Comparison of ENCODE assay signal across 24 cellular contexts in the genomic region with DNA sequence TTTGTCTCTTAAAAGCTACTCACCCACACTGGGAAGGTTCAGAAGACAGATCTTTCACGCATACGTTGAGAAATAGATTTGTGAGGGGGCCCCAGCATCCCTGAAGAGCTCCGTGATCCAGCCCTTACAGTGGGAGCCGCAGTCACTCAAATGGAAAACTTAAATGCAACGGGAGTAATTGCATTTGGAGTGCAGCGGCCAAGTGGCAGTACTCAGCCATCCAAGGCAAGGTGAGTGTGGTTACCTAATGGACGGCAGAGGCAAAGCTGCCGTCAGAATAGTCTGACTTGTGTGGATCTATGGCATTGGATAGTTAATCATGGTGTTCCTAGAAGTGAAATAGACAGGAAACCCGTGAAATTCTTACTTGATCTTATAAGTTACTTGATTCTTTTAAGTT. TPM values are rescaled to one million over a fixed set of nuclear protein-coding genes. Genes with fewer than 3 reads are reported as not detected.
DNase-seq lines count a peak whose midpoint lies in the region; ATAC-seq, FAIRE-seq and TF ChIP-seq lines count a peak whose summit lies in the region.
"Had no signal": no experiment of that assay in that cellular context is flagged by ENCODE, and none has a peak within 500 bp of the region (broad histone marks: within the 10 kb centered on the region; RNA-seq: fewer than 3 reads in every experiment).

No MANE protein-coding gene starts in this region.

- H3K27ac Mint-ChIP-seq in astrocyte (ENCODE audit: unreplicated experiment): no peak overlapping the region
- H3K27ac Mint-ChIP-seq: CD4-positive, alpha-beta memory T cell had no signal

- H3K4me2 ChIP-seq in astrocyte (ENCODE audit: low read length) (no peak overlapping the region), osteoblast (ENCODE audit: insufficient read depth, low read length) (no peak overlapping the region)
- H3K4me2 ChIP-seq: BLaER1 treated with 17β-estradiol and CSF1 and Interleukin-3, amounts not matched to agents 10 nM and 100 nM; SK-N-SH had no signal

- peaks cover 43% of the 10 kb centered on the region for H3K4me1 ChIP-seq in astrocyte (ENCODE audit: insufficient read depth, low read length)
- H3K4me1 ChIP-seq in osteoblast (ENCODE audit: insufficient read depth, low read length): peaks cover 38% of the 10 kb centered on the region
- peaks cover 0 to 86% (median 62%) of the 10 kb centered on the region in 4 donors for H3K4me1 ChIP-seq in tibial artery

- H3K9me3 ChIP-seq in astrocyte (ENCODE audit: insufficient read depth, low read depth, low read length) (no peaks in the 10 kb centered on the region), osteoblast (ENCODE audit: low read depth, low read length) (no peaks in the 10 kb centered on the region), tibial artery (no peaks in the 10 kb centered on the region)
- H3K9me3 ChIP-seq: BLaER1 treated with 17β-estradiol and CSF1 and Interleukin-3, amounts not matched to agents 10 nM and 100 nM; SK-N-SH had no signal

- FAIRE-seq in astrocyte (lab: Jason Lieb, UNC): no peak

- ATAC-seq in activated T-cell treated with anti-CD3 and anti-CD28 coated beads, Interleukin-2, amount 50 U/mL, for 4 hours: no peak
- ATAC-seq in HG02610 (IDR thresholded peaks at IDR 0.05; ENCODE audit: unreplicated experiment): no peak
- no peak for ATAC-seq in HG03159 (IDR thresholded peaks at IDR 0.05; ENCODE audit: unreplicated experiment)
- ATAC-seq: Panc1 had no signal

- intact Hi-C loops in tibial artery (cut with DNase I; ENCODE audit: low total_unique reads): loop anchor here (10.0 kb wide), 1 partner anchor 57 kb away; no protein-coding TSS in a partner anchor

- H3K36me3 Mint-ChIP-seq in astrocyte (ENCODE audit: low read depth, unreplicated experiment): peaks cover 22% of the 10 kb centered on the region
- peaks cover 13% of the 10 kb centered on the region for H3K36me3 Mint-ChIP-seq in activated T-cell treated with anti-CD3 and anti-CD28 coated beads, Interleukin-2, amount 50 U/mL, for 4 hours (ENCODE audit: insufficient read depth)

- peak; percentile 24 to 63 for DNase-seq in NCI-H187 (lab: John Stamatoyannopoulos, UW)
- no peak for DNase-seq in NCI-H187 treated with DMSO at 0.1 percent for 48 hours (lab: John Stamatoyannopoulos, UW)
- DNase-seq in astrocyte (ENCODE audit: low read depth): no peak
- DNase-seq in osteoblast (ENCODE audit: insufficient read length, low spot score, missing footprints): peak; percentile 22
- no peak for DNase-seq in tibial artery
- no peak for DNase-seq in activated T-cell treated with anti-CD3 and anti-CD28 coated beads, Interleukin-2, amount 50 U/mL, for 4 hours
- DNase-seq: CD4-positive, alpha-beta memory T cell; EL; GF-D8; KBM-7; NCI-H1105 treated with DMSO at 0.1 percent for 48 hours; NCI-H1694; NCI-H226; NCI-H524; NCI-H774; NK-92 treated with Interleukin-12 subunit alpha and Interleukin-12 subunit beta, amount 100 ng/mL, for 24 hours; SIG-M5; SK-N-SH had no signal

- H2AFZ ChIP-seq in astrocyte (ENCODE audit: low read depth, low read length): no peak overlapping the region
- no peak overlapping the region for H2AFZ ChIP-seq in osteoblast (ENCODE audit: low read length)

- H3K79me2 ChIP-seq in astrocyte (ENCODE audit: insufficient read depth, low read length) (peaks cover 91% of the 10 kb centered on the region), osteoblast (ENCODE audit: insufficient read depth, low read length) (peaks cover 90% of the 10 kb centered on the region)

- H4K20me1 ChIP-seq in astrocyte (ENCODE audit: insufficient read depth, low read length): peaks cover 84% of the 10 kb centered on the region
- H4K20me1 ChIP-seq in osteoblast (ENCODE audit: insufficient read depth, low read length): peaks cover 67% of the 10 kb centered on the region

- peaks cover 2% of the 10 kb centered on the region for H3K9me3 Mint-ChIP-seq in astrocyte (ENCODE audit: unreplicated experiment)
- no peaks in the 10 kb centered on the region for H3K9me3 Mint-ChIP-seq in activated T-cell treated with anti-CD3 and anti-CD28 coated beads, Interleukin-2, amount 50 U/mL, for 4 hours
- H3K9me3 Mint-ChIP-seq: CD4-positive, alpha-beta memory T cell had no signal

- no peak overlapping the region for H3K9ac ChIP-seq in astrocyte (ENCODE audit: low read length)
- H3K9ac ChIP-seq: BLaER1 treated with 17β-estradiol and CSF1 and Interleukin-3, amounts not matched to agents 10 nM and 100 nM; SK-N-SH had no signal

- H3K36me3 ChIP-seq in astrocyte (ENCODE audit: insufficient read depth, low read length) (peaks cover 3% of the 10 kb centered on the region), osteoblast (ENCODE audit: insufficient read depth, low read length) (peaks cover 5% of the 10 kb centered on the region), tibial artery (peaks cover 0 to 4% (median 0%) of the 10 kb centered on the region in 3 donors)

- H3K4me3 ChIP-seq in astrocyte (ENCODE audit: insufficient read depth, low read depth, low read length) (no peak overlapping the region), osteoblast (ENCODE audit: insufficient read depth, low read length) (no peak overlapping the region), tibial artery (no peak overlapping the region)
- H3K4me3 ChIP-seq: BLaER1 treated with 17β-estradiol and CSF1 and Interleukin-3, amounts not matched to agents 10 nM and 100 nM had no signal

- H3K27me3 ChIP-seq in astrocyte (ENCODE audit: insufficient read depth, low read length): no peaks in the 10 kb centered on the region
- H3K27me3 ChIP-seq in osteoblast (ENCODE audit: insufficient read depth, low read length): no peaks in the 10 kb centered on the region
- H3K27me3 ChIP-seq in tibial artery: no peaks in the 10 kb centered on the region
- H3K27me3 ChIP-seq: BLaER1 treated with 17β-estradiol and CSF1 and Interleukin-3, amounts not matched to agents 10 nM and 100 nM had no signal

- peaks cover 35% of the 10 kb centered on the region for H3K4me1 Mint-ChIP-seq in astrocyte (ENCODE audit: low read depth, unreplicated experiment)
- peaks cover 23% of the 10 kb centered on the region for H3K4me1 Mint-ChIP-seq in activated T-cell treated with anti-CD3 and anti-CD28 coated beads, Interleukin-2, amount 50 U/mL, for 4 hours (ENCODE audit: low read depth)

- no peaks in the 10 kb centered on the region for H3K27me3 Mint-ChIP-seq in astrocyte (ENCODE audit: low read depth, unreplicated experiment)
- peaks cover 2% of the 10 kb centered on the region for H3K27me3 Mint-ChIP-seq in activated T-cell treated with anti-CD3 and anti-CD28 coated beads, Interleukin-2, amount 50 U/mL, for 4 hours (ENCODE audit: low read depth)
- H3K27me3 Mint-ChIP-seq: CD4-positive, alpha-beta memory T cell had no signal

- no peak for TF ChIP-seq CTCF in astrocyte (IDR thresholded peaks at IDR 0.05; ENCODE audit: insufficient read depth, low read depth, low read length)
- no peak for TF ChIP-seq CTCF in osteoblast (IDR thresholded peaks at IDR 0.05; ENCODE audit: extremely low read depth, low read depth, low read length)
- TF ChIP-seq CTCF in tibial artery (IDR thresholded peaks at IDR 0.05): no peak

- H3K27ac ChIP-seq in astrocyte (ENCODE audit: low read depth, low read length) (no peak overlapping the region), osteoblast (ENCODE audit: low read depth, low read length) (no peak overlapping the region), tibial artery (peak overlapping the region; percentile 91 to 98)
- H3K27ac ChIP-seq: 22Rv1; BLaER1 treated with 17β-estradiol and CSF1 and Interleukin-3, amounts not matched to agents 10 nM and 100 nM; HL-60 had no signal

- H3K4me3 Mint-ChIP-seq in astrocyte (ENCODE audit: unreplicated experiment): peak overlapping the region; percentile 2
- H3K4me3 Mint-ChIP-seq in activated T-cell treated with anti-CD3 and anti-CD28 coated beads, Interleukin-2, amount 50 U/mL, for 4 hours: no peak overlapping the region
- H3K4me3 Mint-ChIP-seq: CD4-positive, alpha-beta memory T cell had no signal

RNA-seq across cellular contexts. Expression of a gene that starts 5.1 kb away (rescaled TPM):
- 53.5 and 56.7 TPM in 2 replicates for total RNA-seq in astrocyte
- total RNA-seq in osteoblast: 14.7 and 23.2 TPM in 2 replicates
- total RNA-seq in activated T-cell treated with anti-CD3 and anti-CD28 coated beads, Interleukin-2, amount 50 U/mL, for 4 hours: 1 to 10 TPM; 2.3 to 3.8 (median 3.0) TPM

Comparison
In these comparisons a context has a peak if more than half of its experiments do, and no peak if none do; other contexts are left out.
1. DNase-seq: peak in NCI-H187 (2 of 2) and osteoblast (single experiment); none in NCI-H187 treated with DMSO at 0.1 percent for 48 hours (single experiment), astrocyte (single experiment), tibial artery (0 of 2) and activated T-cell treated with anti-CD3 and anti-CD28 coated beads, Interleukin-2, amount 50 U/mL, for 4 hours (single experiment).
2. H3K27ac ChIP-seq: peak in tibial artery (2 of 2); none in astrocyte (single experiment) and osteoblast (single experiment).